ENCODE assay signal across 19 cellular contexts in genomic region chr1:20403423-20404145, GRCh38.
DNase-seq lines count a peak whose midpoint lies in the region; TF ChIP-seq lines count a peak whose summit lies in the region.
"Had no signal": no experiment of that assay in that cellular context is flagged by ENCODE, and none has a peak within 500 bp of the region (broad histone marks: within the 10 kb centered on the region; RNA-seq: fewer than 3 reads in every experiment).

No MANE protein-coding gene starts in this region.

- peak overlapping the region; percentile 49 for H3K9ac ChIP-seq in Karpas-422 (ENCODE audit: low read length)

- H3K4me3 ChIP-seq in Karpas-422 (ENCODE audit: low read length) (peak overlapping the region; percentile 41), tibial nerve (no peak overlapping the region)
- H3K4me3 ChIP-seq: A549, K562 had no signal

- TF ChIP-seq EP300 in tibial nerve (IDR thresholded peaks at IDR 0.05): no peak

- H3K4me1 ChIP-seq in Karpas-422 (ENCODE audit: low read length) (peaks cover 51% of the 10 kb centered on the region), tibial nerve (peaks cover 0 to 7% (median 0%) of the 10 kb centered on the region in 4 donors)
- H3K4me1 ChIP-seq: A549 had no signal

- H2AFZ ChIP-seq in Karpas-422 (ENCODE audit: low read length): peak overlapping the region; percentile 20; the same call in 1 of the 2 replicates

- in situ Hi-C loops in G401 (cut with HindIII; ENCODE audit: low sequenced_read_pairs): no loop called here

- H4K20me1 ChIP-seq in Karpas-422 (ENCODE audit: insufficient read depth, low read depth, low read length): no peaks in the 10 kb centered on the region

- no peaks in the 10 kb centered on the region for H3K27me3 ChIP-seq in Karpas-422 (ENCODE audit: low read length)
- peaks cover 0 to 29% of the 10 kb centered on the region in 2 donors for H3K27me3 ChIP-seq in tibial nerve

- H3K4me2 ChIP-seq in Karpas-422 (ENCODE audit: low read depth, low read length, poor library complexity, severe bottlenecking): peak overlapping the region; percentile 57
- H3K4me2 ChIP-seq: A549 had no signal

- TF ChIP-seq POLR2A in tibial nerve (IDR thresholded peaks at IDR 0.05): no peak

- no peaks in the 10 kb centered on the region for H3K79me2 ChIP-seq in Karpas-422 (ENCODE audit: low read length)

- WGBS in tibial nerve, 2 donors: 67 to 83% methylated on average over 5 to 8 of the region's 8 CpGs

- no peak for TF ChIP-seq CTCF in tibial nerve (IDR thresholded peaks at IDR 0.05)

- H3K9me3 ChIP-seq in Karpas-422 (ENCODE audit: low read length): no peaks in the 10 kb centered on the region
- no peaks in the 10 kb centered on the region for H3K9me3 ChIP-seq in tibial nerve
- H3K9me3 ChIP-seq: A549 had no signal

- DNase-seq in G401 (ENCODE audit: low spot score) (peak; percentile 34), Karpas-422 (peak; percentile 50), ecto neural progenitor cell (ENCODE audit: low spot score) (peak; percentile 29), mesenteric fat pad (ENCODE audit: low spot score) (peak; percentile 79), tibial nerve (ENCODE audit: low spot score in 2 of 2) (no peak), SK-N-DZ (ENCODE audit: low spot score) (no peak)
- DNase-seq in stimulated activated naive CD4-positive, alpha-beta T cell treated with Interleukin-2 at 50 U/mL for 16 hours (lab: John Stamatoyannopoulos, UW): no peak
- DNase-seq: AML-193, DMS 273 treated with DMSO at 0.1 percent for 48 hours, DMS79, EL, GF-D8, MV-4-11, NCI-H1105, NCI-H1436 treated with DMSO at 0.1 percent for 48 hours, NCI-H187 treated with DMSO at 0.1 percent for 48 hours, NCI-H2171 treated with DMSO at 0.1 percent for 48 hours had no signal

- H3K9me2 ChIP-seq in Karpas-422 (replicated peaks; ENCODE audit: insufficient read depth, low read length): no peaks in the 10 kb centered on the region

- H3K36me3 ChIP-seq in Karpas-422 (ENCODE audit: insufficient read depth, low read length) (no peaks in the 10 kb centered on the region), tibial nerve (no peaks in the 10 kb centered on the region)

- H3K27ac ChIP-seq in Karpas-422 (ENCODE audit: low read length) (peak overlapping the region; percentile 41; the same call in 1 of the 2 replicates), tibial nerve (no peak overlapping the region)
- H3K27ac ChIP-seq: A549 had no signal

Comparison
In these comparisons a context has a peak if more than half of its experiments do, and no peak if none do; other contexts are left out.
1. DNase-seq: peak in G401 (single experiment), Karpas-422 (single experiment), ecto neural progenitor cell (single experiment) and mesenteric fat pad (single experiment); none in tibial nerve (0 of 2), SK-N-DZ (single experiment) and stimulated activated naive CD4-positive, alpha-beta T cell treated with Interleukin-2 at 50 U/mL for 16 hours (single experiment).